ENCODE assay signal across 11 cellular contexts in genomic region chr6:156955494-156956183, GRCh38.
A peak's percentile ranks its signal among the peaks of the same experiment; 100 is the strongest.
DNase-seq lines count a peak whose midpoint lies in the region; ATAC-seq lines count a peak whose summit lies in the region.
"Had no signal": no experiment of that assay in that cellular context is flagged by ENCODE, and none has a peak within 500 bp of the region (broad histone marks: within the 10 kb centered on the region; RNA-seq: fewer than 3 reads in every experiment).

No MANE protein-coding gene starts in this region.

- ATAC-seq in left lobe of liver = peak; percentile 91
- ATAC-seq: stimulated activated naive CD8-positive, alpha-beta T cell treated with anti-CD3 and anti-CD28 coated beads, Interleukin-15, amount 100 ng/mL, for 72 hours had no signal

- H3K9ac ChIP-seq in Karpas-422 (ENCODE audit: low read length) = no peak overlapping the region
- H3K9ac ChIP-seq in skeletal muscle tissue (ENCODE audit: low read depth in 1 of 3, low read length in 3 of 3) = peak overlapping the region; percentile 43 to 61 (median 58)

- no peaks in the 10 kb centered on the region for H3K9me3 ChIP-seq in Karpas-422 (ENCODE audit: low read length)
- no peaks in the 10 kb centered on the region for H3K9me3 ChIP-seq in skeletal muscle tissue (ENCODE audit: control insufficient read depth in 3 of 3, low read length in 3 of 3)

- no peak overlapping the region for H3K4me3 ChIP-seq in Karpas-422 (ENCODE audit: low read length)
- H3K4me3 ChIP-seq in skeletal muscle tissue (ENCODE audit: low read length in 3 of 3) = peak overlapping the region; percentile 10 to 34 (median 23)

- no peaks in the 10 kb centered on the region for H3K9me2 ChIP-seq in Karpas-422 (replicated peaks; ENCODE audit: insufficient read depth, low read length)

- H3K79me2 ChIP-seq in Karpas-422 (ENCODE audit: low read length) = peaks cover 93% of the 10 kb centered on the region

- DNase-seq in Karpas-422 = no peak
- DNase-seq in cerebellum (ENCODE audit: low spot score) = peak; percentile 80
- peak; percentile 94 for DNase-seq in left lobe of liver (ENCODE audit: low spot score)
- DNase-seq in stimulated activated CD4-positive, alpha-beta T cell treated with anti-CD3 and anti-CD28 coated beads, Interleukin-15, amount 100 ng/mL, for 24 hours = no peak
- DNase-seq in activated CD4-positive, alpha-beta T cell treated with anti-CD3 and anti-CD28 coated beads, Interleukin-2, amount 50 U/mL, for 4 hours = no peak
- DNase-seq in KG1 (lab: John Stamatoyannopoulos, UW) = no peak
- no peak for DNase-seq in OCI-M1 (lab: John Stamatoyannopoulos, UW)
- DNase-seq: activated effector memory CD4-positive, alpha-beta T cell treated with anti-CD3 and anti-CD28 coated beads, Interleukin-2, amount 50 U/mL, for 16 hours; NCI-H2081; stimulated activated naive CD8-positive, alpha-beta T cell treated with anti-CD3 and anti-CD28 coated beads, Interleukin-15, amount 100 ng/mL, for 72 hours had no signal

- H3K27ac ChIP-seq in Karpas-422 (ENCODE audit: low read length) = peak overlapping the region; percentile 14; the same call in 1 of the 2 replicates
- H3K27ac ChIP-seq in skeletal muscle tissue (ENCODE audit: low read depth, low read length) = peak overlapping the region; percentile 95

- no peaks in the 10 kb centered on the region for H4K20me1 ChIP-seq in Karpas-422 (ENCODE audit: insufficient read depth, low read depth, low read length)

- H3K36me3 ChIP-seq in Karpas-422 (ENCODE audit: insufficient read depth, low read length) (no peaks in the 10 kb centered on the region), skeletal muscle tissue (ENCODE audit: control insufficient read depth in 3 of 3, insufficient read depth in 3 of 3, low read length in 3 of 3) (no peaks in the 10 kb centered on the region)

- H3K27me3 ChIP-seq in Karpas-422 (ENCODE audit: low read length) (no peaks in the 10 kb centered on the region), skeletal muscle tissue (ENCODE audit: control insufficient read depth in 3 of 3, insufficient read depth in 3 of 3, low read length in 3 of 3) (no peaks in the 10 kb centered on the region)

- H3K4me1 ChIP-seq in Karpas-422 (ENCODE audit: low read length) (peaks cover 74% of the 10 kb centered on the region), skeletal muscle tissue (ENCODE audit: control insufficient read depth in 3 of 3, insufficient read depth in 3 of 3, low read length in 3 of 3) (peaks cover 51 to 57% (median 51%) of the 10 kb centered on the region in 3 donors)

- no peak overlapping the region for H2AFZ ChIP-seq in Karpas-422 (ENCODE audit: low read length)

- no peak overlapping the region for H3K4me2 ChIP-seq in Karpas-422 (ENCODE audit: low read depth, low read length, poor library complexity, severe bottlenecking)

Comparison
In these comparisons a context has a peak if more than half of its experiments do, and no peak if none do; other contexts are left out.
1. DNase-seq: peak in cerebellum (single experiment) and left lobe of liver (single experiment); none in Karpas-422 (single experiment), stimulated activated CD4-positive, alpha-beta T cell treated with anti-CD3 and anti-CD28 coated beads, Interleukin-15, amount 100 ng/mL, for 24 hours (single experiment), activated CD4-positive, alpha-beta T cell treated with anti-CD3 and anti-CD28 coated beads, Interleukin-2, amount 50 U/mL, for 4 hours (0 of 2), KG1 (single experiment) and OCI-M1 (single experiment).